In genomic region chr3:152626226-152626625, GRCh38 we compare ENCODE assay signal across 21 cellular contexts.
"Had no signal": no experiment of that assay in that cellular context is flagged by ENCODE, and none has a peak within 500 bp of the region (broad histone marks: within the 10 kb centered on the region; RNA-seq: fewer than 3 reads in every experiment).

No MANE protein-coding gene starts in this region.

- H3K36me3 ChIP-seq: colonic mucosa, esophagus muscularis mucosa, neutrophil, spleen, thoracic aorta, transverse colon had no signal

- H2AFZ ChIP-seq: hepatocyte had no signal

- H3K27ac ChIP-seq: colonic mucosa, esophagus muscularis mucosa, hepatocyte, neutrophil, psoas muscle, spleen, thoracic aorta, transverse colon had no signal

- H3K27me3 ChIP-seq: colonic mucosa, esophagus muscularis mucosa, hepatocyte, spleen, transverse colon had no signal

- H3K4me2 ChIP-seq: hepatocyte had no signal

- H3K9me3 ChIP-seq: colonic mucosa, esophagus muscularis mucosa, neutrophil, thoracic aorta, transverse colon had no signal

- ATAC-seq: naive thymus-derived CD4-positive, alpha-beta T cell; psoas muscle; sciatic nerve; stimulated activated naive B cell treated with anti-CD40 and anti-IgM and Interleukin-4, amounts not matched to agents 10 μg/mL and 1 μg/mL and 100 μg/mL, for 72 hours; stimulated activated naive CD8-positive, alpha-beta T cell treated with anti-CD3 and anti-CD28 coated beads, Interleukin-15, amount 100 ng/mL, for 72 hours had no signal

- H3K4me3 ChIP-seq: colonic mucosa, esophagus muscularis mucosa, hepatocyte, psoas muscle, spleen, thoracic aorta, transverse colon had no signal

- DNase-seq: colonic mucosa; dermis blood vessel endothelial cell; foreskin fibroblast; head of caudate nucleus; kidney glomerular epithelial cell; naive thymus-derived CD4-positive, alpha-beta T cell; psoas muscle; retina; spleen; stimulated activated CD4-positive, alpha-beta T cell treated with anti-CD3 and anti-CD28 coated beads, Interleukin-15, amount 100 ng/mL, for 24 hours; stimulated activated CD4-positive, alpha-beta T cell treated with anti-CD3 and anti-CD28 coated beads, Interleukin-1b, Interleukin-23, amount 100 ng/mL, for 48 hours; stimulated activated CD4-positive, alpha-beta T cell treated with anti-CD3 and anti-CD28 coated beads, Interleukin-4, amount 100 ng/mL, for 4 hours; stimulated activated naive B cell treated with anti-CD40 and anti-IgM and Interleukin-4, amounts not matched to agents 10 μg/mL and 1 μg/mL and 100 μg/mL, for 72 hours; stimulated activated naive CD8-positive, alpha-beta T cell treated with anti-CD3 and anti-CD28 coated beads, Interleukin-15, amount 100 ng/mL, for 72 hours; substantia nigra; transverse colon had no signal

- H3K4me1 ChIP-seq: colonic mucosa, spleen, transverse colon had no signal
